In the genomic region with DNA sequence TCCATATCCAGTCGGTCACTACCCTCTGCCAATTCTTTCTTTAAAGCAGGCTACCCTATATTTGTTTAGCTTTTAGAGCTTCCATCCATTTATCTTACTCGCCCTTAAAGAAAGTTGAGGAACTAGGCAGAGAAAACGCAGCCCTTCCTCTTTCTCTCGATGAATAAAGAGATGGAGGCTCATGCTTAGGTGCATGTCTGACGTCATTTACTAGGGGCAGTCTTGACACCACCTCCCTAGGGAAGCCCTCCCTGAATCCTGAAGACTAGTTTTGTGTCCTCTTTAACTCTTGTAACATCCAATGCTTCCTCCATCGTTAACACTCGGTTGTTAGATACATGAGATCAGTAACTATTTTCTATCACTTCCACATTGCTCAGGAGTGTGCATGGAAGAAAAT, we compare ENCODE assay signal across 11 cellular contexts.
"Had no signal": no experiment of that assay in that cellular context is flagged by ENCODE, and none has a peak within 500 bp of the region (broad histone marks: within the 10 kb centered on the region; RNA-seq: fewer than 3 reads in every experiment).

No MANE protein-coding gene starts in this region.

- H3K9me3 ChIP-seq: HAP-1 had no signal

- FAIRE-seq: H1, H54 had no signal

- H3K27ac ChIP-seq: GM23248 had no signal

- H3K4me1 ChIP-seq: HAP-1 had no signal

- ATAC-seq: GM23338, HCT116 had no signal

- H3K36me3 ChIP-seq: HAP-1 had no signal

- DNase-seq: GM23248, GOT3, H7, H9, HCEC 1CT, HFFc6 had no signal

- H3K4me3 ChIP-seq: GM23248, GM23338, HAP-1 had no signal

- H3K9ac ChIP-seq: GM23248 had no signal

- H2AFZ ChIP-seq: GM23248, GM23338 had no signal
